ENCODE assay signal across 24 cellular contexts in genomic region chr6:36626636-36627035, GRCh38. TPM values are rescaled to one million over a fixed set of nuclear protein-coding genes. Genes with fewer than 3 reads are reported as not detected.
DNase-seq lines count a peak whose midpoint lies in the region; ATAC-seq and TF ChIP-seq lines count a peak whose summit lies in the region.
"Had no signal": no experiment of that assay in that cellular context is flagged by ENCODE, and none has a peak within 500 bp of the region (broad histone marks: within the 10 kb centered on the region; RNA-seq: fewer than 3 reads in every experiment).

No MANE protein-coding gene starts in this region.

- ATAC-seq in activated naive CD8-positive, alpha-beta T cell treated with anti-CD3 and anti-CD28 coated beads, Interleukin-2, amount 10 ng/mL, durations not matched to agents 7 days and 5 days (ENCODE audit: low read depth): no peak
- ATAC-seq in central memory CD8-positive, alpha-beta T cell (replicated peaks; ENCODE audit: extremely low read depth, poor library complexity, severe bottlenecking): no peak
- ATAC-seq in naive B cell (ENCODE audit: low read depth in 2 of 2): no peak
- ATAC-seq in GM18517 (IDR thresholded peaks at IDR 0.05; ENCODE audit: unreplicated experiment): no peak
- no peak for ATAC-seq in foreskin keratinocyte
- ATAC-seq: activated CD4-positive, CD25-positive, alpha-beta regulatory T cell treated with anti-CD3 and anti-CD28 coated beads, Interleukin-2, amount 50 U/mL, for 24 hours had no signal

- DNase-seq in activated naive CD8-positive, alpha-beta T cell treated with anti-CD3 and anti-CD28 coated beads, Interleukin-2, amount 10 ng/mL, durations not matched to agents 7 days and 5 days: no peak
- no peak for DNase-seq in activated naive CD8-positive, alpha-beta T cell treated with anti-CD3 and anti-CD28 coated beads for 36 hours
- no peak for DNase-seq in central memory CD8-positive, alpha-beta T cell (ENCODE audit: low spot score in 2 of 2)
- DNase-seq in naive B cell (no peak), uterus (no peak), NCI-H2081 (lab: John Stamatoyannopoulos, UW) (no peak), foreskin keratinocyte (no peak)
- DNase-seq: activated CD4-positive, alpha-beta memory T cell treated with anti-CD3 and anti-CD28 coated beads, Interleukin-2, amount 10 ng/mL, durations not matched to agents 7 days and 5 days; activated CD8-positive, alpha-beta memory T cell treated with anti-CD3 and anti-CD28 coated beads, Interleukin-2, amount 50 U/mL, for 48 hours; effector CD4-positive, alpha-beta T cell; foreskin melanocyte; GDM1; NCI-H1417 treated with DMSO at 0.1 percent for 48 hours; NCI-H345; NCI-H748 treated with DMSO at 0.1 percent for 48 hours; T-helper 1 cell had no signal

- no peaks in the 10 kb centered on the region for H3K9me3 ChIP-seq in uterus
- H3K9me3 ChIP-seq: neutrophil, prostate gland had no signal

- peaks cover 2% of the 10 kb centered on the region for H3K27me3 Mint-ChIP-seq in activated naive CD8-positive, alpha-beta T cell treated with anti-CD3 and anti-CD28 coated beads, Interleukin-2, amount 10 ng/mL, durations not matched to agents 7 days and 5 days
- H3K27me3 Mint-ChIP-seq in activated naive CD8-positive, alpha-beta T cell treated with anti-CD3 and anti-CD28 coated beads for 36 hours: no peaks in the 10 kb centered on the region
- H3K27me3 Mint-ChIP-seq in central memory CD8-positive, alpha-beta T cell: no peaks in the 10 kb centered on the region
- no peaks in the 10 kb centered on the region for H3K27me3 Mint-ChIP-seq in naive B cell
- H3K27me3 Mint-ChIP-seq: activated CD4-positive, alpha-beta memory T cell treated with anti-CD3 and anti-CD28 coated beads, Interleukin-2, amount 10 ng/mL, durations not matched to agents 7 days and 5 days; brain; stimulated activated naive CD8-positive, alpha-beta T cell treated with anti-CD3 and anti-CD28 coated beads, Interleukin-15, Interleukin-2, amounts not matched to agents 100 ng/mL and 50 ng/mL, for 24 hours had no signal

- H3K27ac ChIP-seq in uterus (peak overlapping the region; percentile 27 to 86), foreskin keratinocyte (no peak overlapping the region)
- H3K27ac ChIP-seq: neutrophil had no signal

- no peaks in the 10 kb centered on the region for H3K36me3 Mint-ChIP-seq in activated naive CD8-positive, alpha-beta T cell treated with anti-CD3 and anti-CD28 coated beads, Interleukin-2, amount 10 ng/mL, durations not matched to agents 7 days and 5 days
- H3K36me3 Mint-ChIP-seq in activated naive CD8-positive, alpha-beta T cell treated with anti-CD3 and anti-CD28 coated beads for 36 hours: no peaks in the 10 kb centered on the region
- H3K36me3 Mint-ChIP-seq in central memory CD8-positive, alpha-beta T cell (ENCODE audit: insufficient read depth): peaks cover 1% of the 10 kb centered on the region
- H3K36me3 Mint-ChIP-seq in naive B cell: no peaks in the 10 kb centered on the region
- H3K36me3 Mint-ChIP-seq: brain had no signal

- peaks cover 15 to 19% of the 10 kb centered on the region in 2 donors for H3K4me1 ChIP-seq in uterus
- peaks cover 3% of the 10 kb centered on the region for H3K4me1 ChIP-seq in foreskin keratinocyte
- H3K4me1 ChIP-seq: prostate gland had no signal

- TF ChIP-seq POLR2A in uterus (IDR thresholded peaks at IDR 0.05): no peak

- no peaks in the 10 kb centered on the region for H3K9me3 Mint-ChIP-seq in activated naive CD8-positive, alpha-beta T cell treated with anti-CD3 and anti-CD28 coated beads, Interleukin-2, amount 10 ng/mL, durations not matched to agents 7 days and 5 days
- no peaks in the 10 kb centered on the region for H3K9me3 Mint-ChIP-seq in activated naive CD8-positive, alpha-beta T cell treated with anti-CD3 and anti-CD28 coated beads for 36 hours
- no peaks in the 10 kb centered on the region for H3K9me3 Mint-ChIP-seq in central memory CD8-positive, alpha-beta T cell
- no peaks in the 10 kb centered on the region for H3K9me3 Mint-ChIP-seq in naive B cell
- H3K9me3 Mint-ChIP-seq: activated CD4-positive, alpha-beta memory T cell treated with anti-CD3 and anti-CD28 coated beads, Interleukin-2, amount 10 ng/mL, durations not matched to agents 7 days and 5 days; activated T-helper 2 cell treated with anti-CD3 and anti-CD28 coated beads, Interferon-gamma antibody, Interleukin-2, Interleukin-4, amounts not matched to agents 10 μg/mL and 5 μg/mL and 100 μg/mL, durations not matched to agents 14 hours and 24 hours and 36 hours; stimulated activated naive CD8-positive, alpha-beta T cell treated with anti-CD3 and anti-CD28 coated beads, Interleukin-15, Interleukin-2, amounts not matched to agents 100 ng/mL and 50 ng/mL, for 24 hours had no signal

- intact Hi-C loops in uterus (cut with DNase I; ENCODE audit: low total_unique reads): no loop called here

- POLR2A ChIA-PET in activated naive CD8-positive, alpha-beta T cell treated with anti-CD3 and anti-CD28 coated beads, Interleukin-2, amount 10 ng/mL, durations not matched to agents 7 days and 5 days (lab: Charles Lee): no interaction called here

- peak overlapping the region; percentile 6 for H3K27ac Mint-ChIP-seq in activated naive CD8-positive, alpha-beta T cell treated with anti-CD3 and anti-CD28 coated beads, Interleukin-2, amount 10 ng/mL, durations not matched to agents 7 days and 5 days
- H3K27ac Mint-ChIP-seq in activated naive CD8-positive, alpha-beta T cell treated with anti-CD3 and anti-CD28 coated beads for 36 hours: no peak overlapping the region
- peak overlapping the region; percentile 42 for H3K27ac Mint-ChIP-seq in central memory CD8-positive, alpha-beta T cell (ENCODE audit: low read depth)
- peak overlapping the region in 4 of 6 donors; percentile 11 to 96 (median 34) for H3K27ac Mint-ChIP-seq in naive B cell
- H3K27ac Mint-ChIP-seq: activated CD4-positive, alpha-beta memory T cell treated with anti-CD3 and anti-CD28 coated beads, Interleukin-2, amount 10 ng/mL, durations not matched to agents 7 days and 5 days; activated T-helper 2 cell treated with anti-CD3 and anti-CD28 coated beads, Interferon-gamma antibody, Interleukin-2, Interleukin-4, amounts not matched to agents 10 μg/mL and 5 μg/mL and 100 μg/mL, durations not matched to agents 14 hours and 24 hours and 36 hours; stimulated activated naive CD8-positive, alpha-beta T cell treated with anti-CD3 and anti-CD28 coated beads, Interleukin-15, Interleukin-2, amounts not matched to agents 100 ng/mL and 50 ng/mL, for 24 hours had no signal

- H3K27me3 ChIP-seq in uterus: no peaks in the 10 kb centered on the region
- H3K27me3 ChIP-seq in foreskin keratinocyte: no peaks in the 10 kb centered on the region
- H3K27me3 ChIP-seq: neutrophil had no signal

- H3K4me1 Mint-ChIP-seq in activated naive CD8-positive, alpha-beta T cell treated with anti-CD3 and anti-CD28 coated beads, Interleukin-2, amount 10 ng/mL, durations not matched to agents 7 days and 5 days: peaks cover 26% of the 10 kb centered on the region
- H3K4me1 Mint-ChIP-seq in activated naive CD8-positive, alpha-beta T cell treated with anti-CD3 and anti-CD28 coated beads for 36 hours: peaks cover 13% of the 10 kb centered on the region
- peaks cover 14% of the 10 kb centered on the region for H3K4me1 Mint-ChIP-seq in central memory CD8-positive, alpha-beta T cell
- peaks cover 34 to 53% (median 44%) of the 10 kb centered on the region in 3 donors for H3K4me1 Mint-ChIP-seq in naive B cell

- H3K4me3 ChIP-seq in uterus: no peak overlapping the region
- H3K4me3 ChIP-seq: lung, prostate gland had no signal

- H3K36me3 ChIP-seq in uterus: no peaks in the 10 kb centered on the region
- H3K36me3 ChIP-seq: neutrophil, prostate gland had no signal

- TF ChIP-seq CTCF in uterus (IDR thresholded peaks at IDR 0.05) (no peak), foreskin keratinocyte (conservative IDR thresholded peaks at IDR 0.05) (no peak)

- H3K4me3 Mint-ChIP-seq in activated naive CD8-positive, alpha-beta T cell treated with anti-CD3 and anti-CD28 coated beads, Interleukin-2, amount 10 ng/mL, durations not matched to agents 7 days and 5 days: no peak overlapping the region
- no peak overlapping the region for H3K4me3 Mint-ChIP-seq in activated naive CD8-positive, alpha-beta T cell treated with anti-CD3 and anti-CD28 coated beads for 36 hours
- H3K4me3 Mint-ChIP-seq in central memory CD8-positive, alpha-beta T cell: no peak overlapping the region
- peak overlapping the region in 1 of 8 donors; percentile 35 for H3K4me3 Mint-ChIP-seq in naive B cell
- H3K4me3 Mint-ChIP-seq: activated CD4-positive, alpha-beta memory T cell treated with anti-CD3 and anti-CD28 coated beads, Interleukin-2, amount 10 ng/mL, durations not matched to agents 7 days and 5 days; stimulated activated naive CD8-positive, alpha-beta T cell treated with anti-CD3 and anti-CD28 coated beads, Interleukin-15, Interleukin-2, amounts not matched to agents 100 ng/mL and 50 ng/mL, for 24 hours had no signal

RNA-seq across cellular contexts. Expression of gene SRSF3, which starts 32.5 kb away (rescaled TPM):
- 100 to 1,000 TPM; 389 to 396 TPM for total RNA-seq in activated naive CD8-positive, alpha-beta T cell treated with anti-CD3 and anti-CD28 coated beads, Interleukin-2, amount 10 ng/mL, durations not matched to agents 7 days and 5 days
- total RNA-seq in activated naive CD8-positive, alpha-beta T cell treated with anti-CD3 and anti-CD28 coated beads for 36 hours: 100 to 1,000 TPM; 585 to 589 TPM
- polyA plus RNA-seq in naive B cell (ENCODE audit: low read depth in 6 of 6) (100 to 1,000 TPM; 246 to 396 (median 285) TPM), foreskin keratinocyte (387 and 470 TPM in 2 replicates)
- total RNA-seq in uterus (100 to 1,000 TPM in 3 of 4 donors, 10 to 100 TPM in 1; 98.8 to 239 (median 179) TPM), foreskin keratinocyte (356 and 421 TPM in 2 replicates)

RNA-seq across cellular contexts. Expression of gene CDKN1A, which starts 51.9 kb away (rescaled TPM):
- 10 to 100 TPM; 25.1 to 25.9 TPM for total RNA-seq in activated naive CD8-positive, alpha-beta T cell treated with anti-CD3 and anti-CD28 coated beads, Interleukin-2, amount 10 ng/mL, durations not matched to agents 7 days and 5 days
- total RNA-seq in activated naive CD8-positive, alpha-beta T cell treated with anti-CD3 and anti-CD28 coated beads for 36 hours: 10 to 100 TPM; 12.6 to 13.0 TPM
- polyA plus RNA-seq in naive B cell (ENCODE audit: low read depth in 6 of 6) (10 to 100 TPM; 22.9 to 89.9 (median 48.2) TPM), foreskin keratinocyte (318 and 350 TPM in 2 replicates)
- total RNA-seq in uterus (100 to 1,000 TPM in 1 of 4 donors, 10 to 100 TPM in 2, 1 to 10 TPM in 1; 8.8 to 119 (median 75.8) TPM), foreskin keratinocyte (266 and 328 TPM in 2 replicates)
